1 cellular context compared by ENCODE assay signal in the genomic region with DNA sequence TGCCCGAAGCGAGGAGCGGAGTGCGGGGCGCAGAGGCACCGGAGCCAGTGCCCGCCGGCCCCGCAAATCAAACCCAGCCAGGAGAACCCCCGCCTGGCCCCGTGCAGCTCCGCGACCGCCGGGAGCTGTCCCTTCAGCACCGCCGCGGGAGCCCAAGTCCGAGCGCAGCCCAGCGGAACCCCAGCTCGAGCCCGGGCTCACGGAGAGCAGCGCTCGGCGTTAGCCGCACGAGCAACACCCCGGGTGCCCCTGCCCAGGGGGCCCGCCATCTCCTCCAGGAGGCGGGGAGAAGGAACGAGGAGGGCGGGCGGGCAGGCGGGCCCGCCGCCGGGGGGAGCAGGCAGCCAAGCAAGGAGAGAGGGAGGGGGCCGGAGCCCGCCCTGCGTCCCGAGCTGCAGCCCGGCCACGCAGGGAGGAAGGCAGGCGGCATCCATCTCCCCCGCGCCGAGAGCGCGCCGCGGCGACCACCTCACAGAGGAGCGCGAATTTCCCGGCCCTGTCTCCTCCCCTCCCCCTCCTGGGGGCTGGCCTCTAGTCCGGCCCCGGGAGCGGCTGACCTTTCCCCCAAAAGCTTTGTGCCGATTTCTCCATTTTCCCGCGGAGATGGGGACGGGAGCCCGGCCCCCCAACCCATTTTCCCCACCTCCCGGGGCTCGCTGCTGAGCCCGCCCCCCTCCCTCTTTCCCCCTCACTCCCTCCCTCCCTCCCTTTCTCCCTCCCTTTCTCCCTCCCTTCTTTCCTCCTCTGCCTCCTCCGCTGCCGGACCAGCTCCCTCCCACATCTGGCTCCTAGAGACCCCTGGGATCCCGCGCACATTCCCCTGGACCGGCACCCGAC.
A peak's percentile ranks its signal among the peaks of the same experiment; 100 is the strongest.
TF ChIP-seq lines count a peak whose summit lies in the region.

No MANE protein-coding gene starts in this region.

TF ChIP-seq in HepG2, 621 proteins besides CTCF, POLR2A, EP300 and RAD21 (continued from another document and continues in another):
- TF ChIP-seq ZNF710 (CRISPR knock-in tag; IDR thresholded peaks at IDR 0.05; ENCODE audit: borderline replicate concordance), result 0 out of 2 replicates have a peak, but pooled peaks have one; percentile 23
- peak; percentile 75 for TF ChIP-seq MEIS2 (CRISPR knock-in tag; IDR thresholded peaks at IDR 0.05)
- no peak for TF ChIP-seq KLF13 (CRISPR knock-in tag; IDR thresholded peaks at IDR 0.05)
- TF ChIP-seq ZNF776 (CRISPR knock-in tag; IDR thresholded peaks at IDR 0.05), result peak; percentile 74
- TF ChIP-seq, protein P1, sequence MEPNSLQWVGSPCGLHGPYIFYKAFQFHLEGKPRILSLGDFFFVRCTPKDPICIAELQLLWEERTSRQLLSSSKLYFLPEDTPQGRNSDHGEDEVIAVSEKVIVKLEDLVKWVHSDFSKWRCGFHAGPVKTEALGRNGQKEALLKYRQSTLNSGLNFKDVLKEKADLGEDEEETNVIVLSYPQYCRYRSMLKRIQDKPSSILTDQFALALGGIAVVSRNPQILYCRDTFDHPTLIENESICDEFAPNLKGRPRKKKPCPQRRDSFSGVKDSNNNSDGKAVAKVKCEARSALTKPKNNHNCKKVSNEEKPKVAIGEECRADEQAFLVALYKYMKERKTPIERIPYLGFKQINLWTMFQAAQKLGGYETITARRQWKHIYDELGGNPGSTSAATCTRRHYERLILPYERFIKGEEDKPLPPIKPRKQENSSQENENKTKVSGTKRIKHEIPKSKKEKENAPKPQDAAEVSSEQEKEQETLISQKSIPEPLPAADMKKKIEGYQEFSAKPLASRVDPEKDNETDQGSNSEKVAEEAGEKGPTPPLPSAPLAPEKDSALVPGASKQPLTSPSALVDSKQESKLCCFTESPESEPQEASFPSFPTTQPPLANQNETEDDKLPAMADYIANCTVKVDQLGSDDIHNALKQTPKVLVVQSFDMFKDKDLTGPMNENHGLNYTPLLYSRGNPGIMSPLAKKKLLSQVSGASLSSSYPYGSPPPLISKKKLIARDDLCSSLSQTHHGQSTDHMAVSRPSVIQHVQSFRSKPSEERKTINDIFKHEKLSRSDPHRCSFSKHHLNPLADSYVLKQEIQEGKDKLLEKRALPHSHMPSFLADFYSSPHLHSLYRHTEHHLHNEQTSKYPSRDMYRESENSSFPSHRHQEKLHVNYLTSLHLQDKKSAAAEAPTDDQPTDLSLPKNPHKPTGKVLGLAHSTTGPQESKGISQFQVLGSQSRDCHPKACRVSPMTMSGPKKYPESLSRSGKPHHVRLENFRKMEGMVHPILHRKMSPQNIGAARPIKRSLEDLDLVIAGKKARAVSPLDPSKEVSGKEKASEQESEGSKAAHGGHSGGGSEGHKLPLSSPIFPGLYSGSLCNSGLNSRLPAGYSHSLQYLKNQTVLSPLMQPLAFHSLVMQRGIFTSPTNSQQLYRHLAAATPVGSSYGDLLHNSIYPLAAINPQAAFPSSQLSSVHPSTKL (CRISPR knock-in tag; IDR thresholded peaks at IDR 0.05), result 0 out of 2 replicates have a peak, but pooled peaks have one; percentile 21
- peak; percentile 67 for TF ChIP-seq HNRNPK (IDR thresholded peaks at IDR 0.05; ENCODE audit: low read depth, low read length, poor library complexity, severe bottlenecking)
- TF ChIP-seq SYNCRIP (IDR thresholded peaks at IDR 0.05; ENCODE audit: insufficient read depth, low read depth, low read length), result no peak
- TF ChIP-seq, protein P2, sequence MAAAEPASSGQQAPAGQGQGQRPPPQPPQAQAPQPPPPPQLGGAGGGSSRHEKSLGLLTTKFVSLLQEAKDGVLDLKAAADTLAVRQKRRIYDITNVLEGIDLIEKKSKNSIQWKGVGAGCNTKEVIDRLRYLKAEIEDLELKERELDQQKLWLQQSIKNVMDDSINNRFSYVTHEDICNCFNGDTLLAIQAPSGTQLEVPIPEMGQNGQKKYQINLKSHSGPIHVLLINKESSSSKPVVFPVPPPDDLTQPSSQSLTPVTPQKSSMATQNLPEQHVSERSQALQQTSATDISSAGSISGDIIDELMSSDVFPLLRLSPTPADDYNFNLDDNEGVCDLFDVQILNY (CRISPR knock-in tag; conservative IDR thresholded peaks at IDR 0.05), result no peak
- peak; percentile 19; the same call in 1 of the 2 replicates for TF ChIP-seq ZNF563 (CRISPR knock-in tag; IDR thresholded peaks at IDR 0.05)
- no peak for TF ChIP-seq ZNF552 (CRISPR knock-in tag; IDR thresholded peaks at IDR 0.05; ENCODE audit: borderline replicate concordance)
- no peak for TF ChIP-seq FOXA3 (CRISPR knock-in tag; IDR thresholded peaks at IDR 0.05)
- TF ChIP-seq EZH2 (conservative IDR thresholded peaks at IDR 0.05; ENCODE audit: low read depth, low read length), result no peak
- no peak for TF ChIP-seq ATAD3A (CRISPR knock-in tag; IDR thresholded peaks at IDR 0.05)
- TF ChIP-seq BCL6 (CRISPR knock-in tag; IDR thresholded peaks at IDR 0.05), result peak; percentile 52; the same call in 1 of the 2 replicates
- 0 out of 2 replicates have a peak, but pooled peaks have one; percentile 35 for TF ChIP-seq SRY (CRISPR knock-in tag; IDR thresholded peaks at IDR 0.05)
- no peak for TF ChIP-seq ZNF20 (CRISPR knock-in tag; IDR thresholded peaks at IDR 0.05)
- TF ChIP-seq ONECUT2 (CRISPR knock-in tag; IDR thresholded peaks at IDR 0.05), result no peak
- TF ChIP-seq, protein P3, sequence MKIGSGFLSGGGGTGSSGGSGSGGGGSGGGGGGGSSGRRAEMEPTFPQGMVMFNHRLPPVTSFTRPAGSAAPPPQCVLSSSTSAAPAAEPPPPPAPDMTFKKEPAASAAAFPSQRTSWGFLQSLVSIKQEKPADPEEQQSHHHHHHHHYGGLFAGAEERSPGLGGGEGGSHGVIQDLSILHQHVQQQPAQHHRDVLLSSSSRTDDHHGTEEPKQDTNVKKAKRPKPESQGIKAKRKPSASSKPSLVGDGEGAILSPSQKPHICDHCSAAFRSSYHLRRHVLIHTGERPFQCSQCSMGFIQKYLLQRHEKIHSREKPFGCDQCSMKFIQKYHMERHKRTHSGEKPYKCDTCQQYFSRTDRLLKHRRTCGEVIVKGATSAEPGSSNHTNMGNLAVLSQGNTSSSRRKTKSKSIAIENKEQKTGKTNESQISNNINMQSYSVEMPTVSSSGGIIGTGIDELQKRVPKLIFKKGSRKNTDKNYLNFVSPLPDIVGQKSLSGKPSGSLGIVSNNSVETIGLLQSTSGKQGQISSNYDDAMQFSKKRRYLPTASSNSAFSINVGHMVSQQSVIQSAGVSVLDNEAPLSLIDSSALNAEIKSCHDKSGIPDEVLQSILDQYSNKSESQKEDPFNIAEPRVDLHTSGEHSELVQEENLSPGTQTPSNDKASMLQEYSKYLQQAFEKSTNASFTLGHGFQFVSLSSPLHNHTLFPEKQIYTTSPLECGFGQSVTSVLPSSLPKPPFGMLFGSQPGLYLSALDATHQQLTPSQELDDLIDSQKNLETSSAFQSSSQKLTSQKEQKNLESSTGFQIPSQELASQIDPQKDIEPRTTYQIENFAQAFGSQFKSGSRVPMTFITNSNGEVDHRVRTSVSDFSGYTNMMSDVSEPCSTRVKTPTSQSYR (CRISPR knock-in tag; IDR thresholded peaks at IDR 0.05; ENCODE audit: borderline replicate concordance), result 0 out of 2 replicates have a peak, but pooled peaks have one; percentile 19
- 0 out of 2 replicates have a peak, but pooled peaks have one; percentile 10 for TF ChIP-seq ZBTB2 (CRISPR knock-in tag; IDR thresholded peaks at IDR 0.05; ENCODE audit: low read depth)
- TF ChIP-seq, protein P4, sequence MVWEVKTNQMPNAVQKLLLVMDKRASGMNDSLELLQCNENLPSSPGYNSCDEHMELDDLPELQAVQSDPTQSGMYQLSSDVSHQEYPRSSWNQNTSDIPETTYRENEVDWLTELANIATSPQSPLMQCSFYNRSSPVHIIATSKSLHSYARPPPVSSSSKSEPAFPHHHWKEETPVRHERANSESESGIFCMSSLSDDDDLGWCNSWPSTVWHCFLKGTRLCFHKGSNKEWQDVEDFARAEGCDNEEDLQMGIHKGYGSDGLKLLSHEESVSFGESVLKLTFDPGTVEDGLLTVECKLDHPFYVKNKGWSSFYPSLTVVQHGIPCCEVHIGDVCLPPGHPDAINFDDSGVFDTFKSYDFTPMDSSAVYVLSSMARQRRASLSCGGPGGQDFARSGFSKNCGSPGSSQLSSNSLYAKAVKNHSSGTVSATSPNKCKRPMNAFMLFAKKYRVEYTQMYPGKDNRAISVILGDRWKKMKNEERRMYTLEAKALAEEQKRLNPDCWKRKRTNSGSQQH (CRISPR knock-in tag; IDR thresholded peaks at IDR 0.05; ENCODE audit: low read depth), result peak; percentile 78; the same call in 1 of the 2 replicates
- TF ChIP-seq AFF4 (CRISPR knock-in tag; IDR thresholded peaks at IDR 0.05), result no peak
- 0 out of 2 replicates have a peak, but pooled peaks have one; percentile 22 for TF ChIP-seq GFI1 (CRISPR knock-in tag; IDR thresholded peaks at IDR 0.05; ENCODE audit: borderline replicate concordance)
- TF ChIP-seq, protein P5, sequence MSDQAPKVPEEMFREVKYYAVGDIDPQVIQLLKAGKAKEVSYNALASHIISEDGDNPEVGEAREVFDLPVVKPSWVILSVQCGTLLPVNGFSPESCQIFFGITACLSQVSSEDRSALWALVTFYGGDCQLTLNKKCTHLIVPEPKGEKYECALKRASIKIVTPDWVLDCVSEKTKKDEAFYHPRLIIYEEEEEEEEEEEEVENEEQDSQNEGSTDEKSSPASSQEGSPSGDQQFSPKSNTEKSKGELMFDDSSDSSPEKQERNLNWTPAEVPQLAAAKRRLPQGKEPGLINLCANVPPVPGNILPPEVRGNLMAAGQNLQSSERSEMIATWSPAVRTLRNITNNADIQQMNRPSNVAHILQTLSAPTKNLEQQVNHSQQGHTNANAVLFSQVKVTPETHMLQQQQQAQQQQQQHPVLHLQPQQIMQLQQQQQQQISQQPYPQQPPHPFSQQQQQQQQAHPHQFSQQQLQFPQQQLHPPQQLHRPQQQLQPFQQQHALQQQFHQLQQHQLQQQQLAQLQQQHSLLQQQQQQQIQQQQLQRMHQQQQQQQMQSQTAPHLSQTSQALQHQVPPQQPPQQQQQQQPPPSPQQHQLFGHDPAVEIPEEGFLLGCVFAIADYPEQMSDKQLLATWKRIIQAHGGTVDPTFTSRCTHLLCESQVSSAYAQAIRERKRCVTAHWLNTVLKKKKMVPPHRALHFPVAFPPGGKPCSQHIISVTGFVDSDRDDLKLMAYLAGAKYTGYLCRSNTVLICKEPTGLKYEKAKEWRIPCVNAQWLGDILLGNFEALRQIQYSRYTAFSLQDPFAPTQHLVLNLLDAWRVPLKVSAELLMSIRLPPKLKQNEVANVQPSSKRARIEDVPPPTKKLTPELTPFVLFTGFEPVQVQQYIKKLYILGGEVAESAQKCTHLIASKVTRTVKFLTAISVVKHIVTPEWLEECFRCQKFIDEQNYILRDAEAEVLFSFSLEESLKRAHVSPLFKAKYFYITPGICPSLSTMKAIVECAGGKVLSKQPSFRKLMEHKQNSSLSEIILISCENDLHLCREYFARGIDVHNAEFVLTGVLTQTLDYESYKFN (CRISPR knock-in tag; conservative IDR thresholded peaks at IDR 0.05), result no peak
- peak; percentile 70; the same call in 1 of the 2 replicates for TF ChIP-seq ZNF768 (CRISPR knock-in tag; IDR thresholded peaks at IDR 0.05)
